Comparison of ENCODE assay signal across 1 cellular context in the genomic region with DNA sequence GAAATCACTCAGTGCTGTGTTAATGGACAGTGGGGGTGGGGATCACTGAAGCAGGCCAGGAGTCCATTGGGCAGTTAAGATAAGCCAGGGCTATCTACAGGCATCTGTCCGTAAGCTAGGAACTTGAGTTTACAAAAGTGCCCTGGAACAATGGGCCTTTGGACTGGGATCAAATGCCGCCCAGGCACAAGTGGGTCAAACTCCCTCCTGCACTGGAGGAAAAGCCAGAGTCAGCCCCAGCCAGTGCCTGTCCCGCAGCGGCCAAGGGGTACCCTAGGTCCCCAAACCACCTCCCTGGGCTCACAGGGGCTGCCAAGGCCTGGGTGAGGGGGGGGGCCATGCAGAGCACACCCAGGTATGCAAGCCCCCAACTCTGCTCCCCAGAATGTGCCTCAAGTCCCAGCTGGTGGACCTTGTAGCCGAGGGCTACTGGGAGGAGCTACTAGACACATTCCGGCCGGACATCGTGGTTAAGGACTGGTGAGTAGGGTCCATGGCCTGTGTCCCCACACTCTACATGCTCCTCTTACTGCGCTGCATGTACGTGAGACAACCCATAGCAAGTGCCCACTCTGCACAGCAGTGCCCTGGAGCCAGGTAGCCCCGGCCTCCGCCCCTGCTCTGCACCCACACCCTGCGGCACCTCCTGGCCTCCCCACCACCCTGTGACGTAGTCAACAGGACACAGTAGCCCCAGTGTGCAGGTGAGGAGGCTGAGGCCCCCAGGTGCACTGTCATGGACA.
A peak's percentile ranks its signal among the peaks of the same experiment; 100 is the strongest.
TF ChIP-seq lines count a peak whose summit lies in the region.

No MANE protein-coding gene starts in this region.

TF ChIP-seq in HepG2, 621 proteins besides CTCF, POLR2A, EP300 and RAD21 (continued from another document and continues in another):
- TF ChIP-seq, protein P1, sequence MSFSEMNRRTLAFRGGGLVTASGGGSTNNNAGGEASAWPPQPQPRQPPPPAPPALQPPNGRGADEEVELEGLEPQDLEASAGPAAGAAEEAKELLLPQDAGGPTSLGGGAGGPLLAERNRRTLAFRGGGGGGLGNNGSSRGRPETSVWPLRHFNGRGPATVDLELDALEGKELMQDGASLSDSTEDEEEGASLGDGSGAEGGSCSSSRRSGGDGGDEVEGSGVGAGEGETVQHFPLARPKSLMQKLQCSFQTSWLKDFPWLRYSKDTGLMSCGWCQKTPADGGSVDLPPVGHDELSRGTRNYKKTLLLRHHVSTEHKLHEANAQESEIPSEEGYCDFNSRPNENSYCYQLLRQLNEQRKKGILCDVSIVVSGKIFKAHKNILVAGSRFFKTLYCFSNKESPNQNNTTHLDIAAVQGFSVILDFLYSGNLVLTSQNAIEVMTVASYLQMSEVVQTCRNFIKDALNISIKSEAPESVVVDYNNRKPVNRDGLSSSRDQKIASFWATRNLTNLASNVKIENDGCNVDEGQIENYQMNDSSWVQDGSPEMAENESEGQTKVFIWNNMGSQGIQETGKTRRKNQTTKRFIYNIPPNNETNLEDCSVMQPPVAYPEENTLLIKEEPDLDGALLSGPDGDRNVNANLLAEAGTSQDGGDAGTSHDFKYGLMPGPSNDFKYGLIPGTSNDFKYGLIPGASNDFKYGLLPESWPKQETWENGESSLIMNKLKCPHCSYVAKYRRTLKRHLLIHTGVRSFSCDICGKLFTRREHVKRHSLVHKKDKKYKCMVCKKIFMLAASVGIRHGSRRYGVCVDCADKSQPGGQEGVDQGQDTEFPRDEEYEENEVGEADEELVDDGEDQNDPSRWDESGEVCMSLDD (CRISPR knock-in tag; IDR thresholded peaks at IDR 0.05; ENCODE audit: borderline replicate concordance) = peak; percentile 37; the same call in 1 of the 2 replicates
- TF ChIP-seq MEF2D (CRISPR knock-in tag; IDR thresholded peaks at IDR 0.05) (peak; percentile 84), HDAC6 (IDR thresholded peaks at IDR 0.05; ENCODE audit: low read depth, low read length) (no peak), HOXD1 (CRISPR knock-in tag; IDR thresholded peaks at IDR 0.05) (no peak), PAWR (CRISPR knock-in tag; IDR thresholded peaks at IDR 0.05; ENCODE audit: borderline replicate concordance) (no peak), ZNF556 (CRISPR knock-in tag; IDR thresholded peaks at IDR 0.05; ENCODE audit: borderline replicate concordance) (0 out of 2 replicates have a peak, but pooled peaks have one; percentile 64), ZNF430 (CRISPR knock-in tag; IDR thresholded peaks at IDR 0.05) (0 out of 2 replicates have a peak, but pooled peaks have one; percentile 12), DMAP1 (CRISPR knock-in tag; IDR thresholded peaks at IDR 0.05) (no peak), ZNF547 (CRISPR knock-in tag; IDR thresholded peaks at IDR 0.05) (no peak; the same call in 1 of the 2 replicates), CREM (IDR thresholded peaks at IDR 0.05) (peak; percentile 62; the same call in 1 of the 2 replicates), CREM (CRISPR knock-in tag; IDR thresholded peaks at IDR 0.05) (no peak), YY1 (IDR thresholded peaks at IDR 0.05; ENCODE audit: insufficient read depth, insufficient replicate concordance, low read depth, low read length) (no peak), ZNF3 (CRISPR knock-in tag; IDR thresholded peaks at IDR 0.05) (no peak), MBD4 (IDR thresholded peaks at IDR 0.05; ENCODE audit: borderline replicate concordance, low read length) (no peak), ZNF143 (CRISPR knock-in tag; IDR thresholded peaks at IDR 0.05) (no peak), CREBL2 (CRISPR knock-in tag; IDR thresholded peaks at IDR 0.05; ENCODE audit: borderline replicate concordance) (no peak), ZNF784 (CRISPR knock-in tag; IDR thresholded peaks at IDR 0.05; ENCODE audit: borderline replicate concordance) (peak; percentile 58; the same call in 1 of the 2 replicates), ZNF431 (CRISPR knock-in tag; IDR thresholded peaks at IDR 0.05; ENCODE audit: borderline replicate concordance, low read depth) (peak; percentile 29; the same call in 1 of the 2 replicates), TEAD2 (CRISPR knock-in tag; IDR thresholded peaks at IDR 0.05) (no peak), RCOR2 (CRISPR knock-in tag; IDR thresholded peaks at IDR 0.05) (no peak), ZNF317 (CRISPR knock-in tag; IDR thresholded peaks at IDR 0.05) (0 out of 2 replicates have a peak, but pooled peaks have one; percentile 59), GATAD2A (CRISPR knock-in tag; IDR thresholded peaks at IDR 0.05) (peak; percentile 45; the same call in 1 of the 2 replicates), HDAC1 (CRISPR knock-in tag; IDR thresholded peaks at IDR 0.05) (peak; percentile 75), SIX4 (CRISPR knock-in tag; IDR thresholded peaks at IDR 0.05) (peak; percentile 49; the same call in 1 of the 2 replicates), ZNF567 (CRISPR knock-in tag; IDR thresholded peaks at IDR 0.05; ENCODE audit: borderline replicate concordance) (0 out of 2 replicates have a peak, but pooled peaks have one; percentile 70), SAP130 (CRISPR knock-in tag; IDR thresholded peaks at IDR 0.05; ENCODE audit: low read depth) (peak; percentile 62), BORCS8-MEF2B (CRISPR knock-in tag; IDR thresholded peaks at IDR 0.05) (peak; percentile 65), ZNF383 (CRISPR knock-in tag; IDR thresholded peaks at IDR 0.05; ENCODE audit: borderline replicate concordance) (no peak), CBFB (CRISPR knock-in tag; IDR thresholded peaks at IDR 0.05) (0 out of 2 replicates have a peak, but pooled peaks have one; percentile 54), POLR2G (IDR thresholded peaks at IDR 0.05; ENCODE audit: low read depth, low read length) (peak; percentile 65), ZNF598 (CRISPR knock-in tag; IDR thresholded peaks at IDR 0.05; ENCODE audit: borderline replicate concordance) (0 out of 2 replicates have a peak, but pooled peaks have one; percentile 22), EZH2 (conservative IDR thresholded peaks at IDR 0.05; ENCODE audit: low read depth, low read length) (no peak), ZNF12 (CRISPR knock-in tag; IDR thresholded peaks at IDR 0.05) (no peak), YEATS4 (CRISPR knock-in tag; IDR thresholded peaks at IDR 0.05; ENCODE audit: borderline replicate concordance) (peak; percentile 71), ZNF597 (CRISPR knock-in tag; IDR thresholded peaks at IDR 0.05) (no peak), CREB1 (IDR thresholded peaks at IDR 0.05) (no peak), CREB1 (CRISPR knock-in tag; IDR thresholded peaks at IDR 0.05) (peak; percentile 63; the same call in 1 of the 2 replicates), ZFP36L2 (CRISPR knock-in tag; IDR thresholded peaks at IDR 0.05) (no peak), FOXA3 (CRISPR knock-in tag; IDR thresholded peaks at IDR 0.05) (peak; percentile 37; the same call in 1 of the 2 replicates), TCF7 (IDR thresholded peaks at IDR 0.05; ENCODE audit: low read depth) (0 out of 2 replicates have a peak, but pooled peaks have one; percentile 10), MAX (IDR thresholded peaks at IDR 0.05) (0 out of 2 replicates have a peak, but pooled peaks have one; percentile 39)
- TF ChIP-seq, protein P2, sequence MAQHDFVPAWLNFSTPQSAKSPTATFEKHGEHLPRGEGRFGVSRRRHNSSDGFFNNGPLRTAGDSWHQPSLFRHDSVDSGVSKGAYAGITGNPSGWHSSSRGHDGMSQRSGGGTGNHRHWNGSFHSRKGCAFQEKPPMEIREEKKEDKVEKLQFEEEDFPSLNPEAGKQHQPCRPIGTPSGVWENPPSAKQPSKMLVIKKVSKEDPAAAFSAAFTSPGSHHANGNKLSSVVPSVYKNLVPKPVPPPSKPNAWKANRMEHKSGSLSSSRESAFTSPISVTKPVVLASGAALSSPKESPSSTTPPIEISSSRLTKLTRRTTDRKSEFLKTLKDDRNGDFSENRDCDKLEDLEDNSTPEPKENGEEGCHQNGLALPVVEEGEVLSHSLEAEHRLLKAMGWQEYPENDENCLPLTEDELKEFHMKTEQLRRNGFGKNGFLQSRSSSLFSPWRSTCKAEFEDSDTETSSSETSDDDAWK (CRISPR knock-in tag; IDR thresholded peaks at IDR 0.05) = no peak
- TF ChIP-seq, protein P3, sequence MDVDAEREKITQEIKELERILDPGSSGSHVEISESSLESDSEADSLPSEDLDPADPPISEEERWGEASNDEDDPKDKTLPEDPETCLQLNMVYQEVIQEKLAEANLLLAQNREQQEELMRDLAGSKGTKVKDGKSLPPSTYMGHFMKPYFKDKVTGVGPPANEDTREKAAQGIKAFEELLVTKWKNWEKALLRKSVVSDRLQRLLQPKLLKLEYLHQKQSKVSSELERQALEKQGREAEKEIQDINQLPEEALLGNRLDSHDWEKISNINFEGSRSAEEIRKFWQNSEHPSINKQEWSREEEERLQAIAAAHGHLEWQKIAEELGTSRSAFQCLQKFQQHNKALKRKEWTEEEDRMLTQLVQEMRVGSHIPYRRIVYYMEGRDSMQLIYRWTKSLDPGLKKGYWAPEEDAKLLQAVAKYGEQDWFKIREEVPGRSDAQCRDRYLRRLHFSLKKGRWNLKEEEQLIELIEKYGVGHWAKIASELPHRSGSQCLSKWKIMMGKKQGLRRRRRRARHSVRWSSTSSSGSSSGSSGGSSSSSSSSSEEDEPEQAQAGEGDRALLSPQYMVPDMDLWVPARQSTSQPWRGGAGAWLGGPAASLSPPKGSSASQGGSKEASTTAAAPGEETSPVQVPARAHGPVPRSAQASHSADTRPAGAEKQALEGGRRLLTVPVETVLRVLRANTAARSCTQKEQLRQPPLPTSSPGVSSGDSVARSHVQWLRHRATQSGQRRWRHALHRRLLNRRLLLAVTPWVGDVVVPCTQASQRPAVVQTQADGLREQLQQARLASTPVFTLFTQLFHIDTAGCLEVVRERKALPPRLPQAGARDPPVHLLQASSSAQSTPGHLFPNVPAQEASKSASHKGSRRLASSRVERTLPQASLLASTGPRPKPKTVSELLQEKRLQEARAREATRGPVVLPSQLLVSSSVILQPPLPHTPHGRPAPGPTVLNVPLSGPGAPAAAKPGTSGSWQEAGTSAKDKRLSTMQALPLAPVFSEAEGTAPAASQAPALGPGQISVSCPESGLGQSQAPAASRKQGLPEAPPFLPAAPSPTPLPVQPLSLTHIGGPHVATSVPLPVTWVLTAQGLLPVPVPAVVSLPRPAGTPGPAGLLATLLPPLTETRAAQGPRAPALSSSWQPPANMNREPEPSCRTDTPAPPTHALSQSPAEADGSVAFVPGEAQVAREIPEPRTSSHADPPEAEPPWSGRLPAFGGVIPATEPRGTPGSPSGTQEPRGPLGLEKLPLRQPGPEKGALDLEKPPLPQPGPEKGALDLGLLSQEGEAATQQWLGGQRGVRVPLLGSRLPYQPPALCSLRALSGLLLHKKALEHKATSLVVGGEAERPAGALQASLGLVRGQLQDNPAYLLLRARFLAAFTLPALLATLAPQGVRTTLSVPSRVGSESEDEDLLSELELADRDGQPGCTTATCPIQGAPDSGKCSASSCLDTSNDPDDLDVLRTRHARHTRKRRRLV (CRISPR knock-in tag; IDR thresholded peaks at IDR 0.05) = no peak
- TF ChIP-seq, protein P4, sequence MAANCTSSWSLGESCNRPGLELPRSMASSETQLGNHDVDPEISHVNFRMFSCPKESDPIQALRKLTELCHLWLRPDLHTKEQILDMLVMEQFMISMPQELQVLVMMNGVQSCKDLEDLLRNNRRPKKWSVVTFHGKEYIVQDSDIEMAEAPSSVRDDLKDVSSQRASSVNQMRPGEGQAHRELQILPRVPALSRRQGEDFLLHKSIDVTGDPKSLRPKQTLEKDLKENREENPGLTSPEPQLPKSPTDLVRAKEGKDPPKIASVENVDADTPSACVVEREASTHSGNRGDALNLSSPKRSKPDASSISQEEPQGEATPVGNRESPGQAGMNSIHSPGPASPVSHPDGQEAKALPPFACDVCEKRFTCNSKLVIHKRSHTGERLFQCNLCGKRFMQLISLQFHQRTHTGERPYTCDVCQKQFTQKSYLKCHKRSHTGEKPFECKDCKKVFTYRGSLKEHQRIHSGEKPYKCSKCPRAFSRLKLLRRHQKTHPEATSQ (CRISPR knock-in tag; IDR thresholded peaks at IDR 0.05; ENCODE audit: borderline replicate concordance) = no peak; the same call in 1 of the 2 replicates
- TF ChIP-seq, protein P5, sequence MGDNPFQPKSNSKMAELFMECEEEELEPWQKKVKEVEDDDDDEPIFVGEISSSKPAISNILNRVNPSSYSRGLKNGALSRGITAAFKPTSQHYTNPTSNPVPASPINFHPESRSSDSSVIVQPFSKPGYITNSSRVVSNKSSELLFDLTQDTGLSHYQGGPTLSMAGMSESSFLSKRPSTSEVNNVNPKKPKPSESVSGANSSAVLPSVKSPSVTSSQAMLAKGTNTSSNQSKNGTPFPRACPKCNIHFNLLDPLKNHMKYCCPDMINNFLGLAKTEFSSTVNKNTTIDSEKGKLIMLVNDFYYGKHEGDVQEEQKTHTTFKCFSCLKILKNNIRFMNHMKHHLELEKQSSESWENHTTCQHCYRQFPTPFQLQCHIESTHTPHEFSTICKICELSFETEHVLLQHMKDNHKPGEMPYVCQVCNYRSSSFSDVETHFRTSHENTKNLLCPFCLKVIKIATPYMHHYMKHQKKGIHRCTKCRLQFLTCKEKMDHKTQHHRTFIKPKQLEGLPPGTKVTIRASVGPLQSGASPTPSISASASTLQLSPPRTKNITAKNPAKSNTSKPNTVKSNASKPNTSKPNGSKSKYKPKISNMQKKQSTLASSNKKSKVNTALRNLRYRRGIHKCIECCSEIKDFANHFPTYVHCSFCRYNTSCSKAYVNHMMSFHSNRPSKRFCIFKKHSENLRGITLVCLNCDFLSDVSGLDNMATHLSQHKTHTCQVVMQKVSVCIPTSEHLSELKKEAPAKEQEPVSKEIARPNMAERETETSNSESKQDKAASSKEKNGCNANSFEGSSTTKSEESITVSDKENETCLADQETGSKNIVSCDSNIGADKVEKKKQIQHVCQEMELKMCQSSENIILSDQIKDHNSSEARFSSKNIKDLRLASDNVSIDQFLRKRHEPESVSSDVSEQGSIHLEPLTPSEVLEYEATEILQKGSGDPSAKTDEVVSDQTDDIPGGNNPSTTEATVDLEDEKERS (CRISPR knock-in tag; IDR thresholded peaks at IDR 0.05) = peak; percentile 23; the same call in 1 of the 2 replicates
